8 cellular contexts compared by ENCODE assay signal in genomic region chr6:90284236-90284744, GRCh38. TPM values are rescaled to one million over a fixed set of nuclear protein-coding genes. Genes with fewer than 3 reads are reported as not detected.
DNase-seq lines count a peak whose midpoint lies in the region; ATAC-seq and TF ChIP-seq lines count a peak whose summit lies in the region.

No MANE protein-coding gene starts in this region.

- intact Hi-C loops in activated T-helper 2 cell treated with anti-CD3 and anti-CD28 coated beads, Interferon-gamma antibody, Interleukin-2, Interleukin-4, amounts not matched to agents 10 μg/mL and 5 μg/mL and 100 μg/mL, durations not matched to agents 14 hours and 24 hours and 36 hours (cut with micrococcal nuclease) = loop anchor here (1.0 to 10.0 kb wide), 20 partner anchors 10 to 459 kb away; partner anchors contain the start of genes BACH2 and CASP8AP2
- intact Hi-C loops in left ventricle myocardium inferior (cut with micrococcal nuclease) = no loop called here
- intact Hi-C loops in gastrocnemius medialis (cut with DNase I; ENCODE audit: low total_unique reads) = no loop called here
- intact Hi-C loops in prostate gland (cut with DNase I) = no loop called here

- peak overlapping the region; percentile 90 for H3K27ac Mint-ChIP-seq in activated T-helper 2 cell treated with anti-CD3 and anti-CD28 coated beads, Interferon-gamma antibody, Interleukin-2, Interleukin-4, amounts not matched to agents 10 μg/mL and 5 μg/mL and 100 μg/mL, durations not matched to agents 14 hours and 24 hours and 36 hours

- H3K4me1 Mint-ChIP-seq in activated T-helper 2 cell treated with anti-CD3 and anti-CD28 coated beads, Interferon-gamma antibody, Interleukin-2, Interleukin-4, amounts not matched to agents 10 μg/mL and 5 μg/mL and 100 μg/mL, durations not matched to agents 14 hours and 24 hours and 36 hours (ENCODE audit: low read depth) = peaks cover 83% of the 10 kb centered on the region

- H3K4me1 ChIP-seq in left ventricle myocardium inferior = peaks cover 25% of the 10 kb centered on the region
- H3K4me1 ChIP-seq in gastrocnemius medialis = peaks cover 45 to 57% of the 10 kb centered on the region in 2 donors
- no peaks in the 10 kb centered on the region for H3K4me1 ChIP-seq in prostate gland (replicated peaks)

- no peaks in the 10 kb centered on the region for H3K27me3 Mint-ChIP-seq in activated T-helper 2 cell treated with anti-CD3 and anti-CD28 coated beads, Interferon-gamma antibody, Interleukin-2, Interleukin-4, amounts not matched to agents 10 μg/mL and 5 μg/mL and 100 μg/mL, durations not matched to agents 14 hours and 24 hours and 36 hours (ENCODE audit: low read depth)

- H3K9me3 Mint-ChIP-seq in activated T-helper 2 cell treated with anti-CD3 and anti-CD28 coated beads, Interferon-gamma antibody, Interleukin-2, Interleukin-4, amounts not matched to agents 10 μg/mL and 5 μg/mL and 100 μg/mL, durations not matched to agents 14 hours and 24 hours and 36 hours = peaks cover 17% of the 10 kb centered on the region

- peak overlapping the region; percentile 27 for H3K4me3 ChIP-seq in NB4 (ENCODE audit: low read depth, low read length)
- peak overlapping the region; percentile 52 for H3K4me3 ChIP-seq in left ventricle myocardium inferior
- H3K4me3 ChIP-seq in gastrocnemius medialis = peak overlapping the region; percentile 27 to 49 (median 43)
- H3K4me3 ChIP-seq in prostate gland = no peak overlapping the region

- in situ Hi-C loops in gastrocnemius medialis (cut with MboI; ENCODE audit: low sequenced_read_pairs in 4 of 4) = loop anchor here in 3 of 4 donors (10.0 to 25.0 kb wide), 4 partner anchors 172 to 322 kb away; no protein-coding TSS in a partner anchor

- H3K36me3 ChIP-seq in left ventricle myocardium inferior (no peaks in the 10 kb centered on the region), gastrocnemius medialis (no peaks in the 10 kb centered on the region), prostate gland (no peaks in the 10 kb centered on the region)

- 53% methylated on average over 8 of the region's 8 CpGs for WGBS in prostate gland

- H3K4me3 Mint-ChIP-seq in activated T-helper 2 cell treated with anti-CD3 and anti-CD28 coated beads, Interferon-gamma antibody, Interleukin-2, Interleukin-4, amounts not matched to agents 10 μg/mL and 5 μg/mL and 100 μg/mL, durations not matched to agents 14 hours and 24 hours and 36 hours (ENCODE audit: low read depth) = peak overlapping the region; percentile 71

- ATAC-seq in GM18499 (IDR thresholded peaks at IDR 0.05; ENCODE audit: insufficient read depth, unreplicated experiment) = peak; percentile 11
- ATAC-seq in HG02571 (IDR thresholded peaks at IDR 0.05; ENCODE audit: unreplicated experiment) = peak; percentile 2
- ATAC-seq in gastrocnemius medialis = peak; percentile 57 to 76
- no peak for ATAC-seq in HG02588 (IDR thresholded peaks at IDR 0.05; ENCODE audit: unreplicated experiment)

- peaks cover 55% of the 10 kb centered on the region for H3K36me3 Mint-ChIP-seq in activated T-helper 2 cell treated with anti-CD3 and anti-CD28 coated beads, Interferon-gamma antibody, Interleukin-2, Interleukin-4, amounts not matched to agents 10 μg/mL and 5 μg/mL and 100 μg/mL, durations not matched to agents 14 hours and 24 hours and 36 hours (ENCODE audit: low read depth)

- TF ChIP-seq CTCF in NB4 (IDR thresholded peaks at IDR 0.05; ENCODE audit: low read depth, low read length) (no peak), left ventricle myocardium inferior (IDR thresholded peaks at IDR 0.05; ENCODE audit: borderline replicate concordance) (no peak), gastrocnemius medialis (IDR thresholded peaks at IDR 0.05 in 4 of 5, conservative IDR thresholded peaks at IDR 0.05 in 1 of 5) (no peak), prostate gland (IDR thresholded peaks at IDR 0.05) (no peak)

- TF ChIP-seq POLR2A in NB4 (IDR thresholded peaks at IDR 0.05; ENCODE audit: extremely low read depth, insufficient read length) (no peak), gastrocnemius medialis (IDR thresholded peaks at IDR 0.05) (peak in 1 of 2 donors; percentile 19), prostate gland (IDR thresholded peaks at IDR 0.05) (no peak)

- peak; percentile 85 for DNase-seq in NB4 (ENCODE audit: low read depth)
- peak; percentile 47 for DNase-seq in activated T-helper 2 cell treated with anti-CD3 and anti-CD28 coated beads, Interferon-gamma antibody, Interleukin-2, Interleukin-4, amounts not matched to agents 10 μg/mL and 5 μg/mL and 100 μg/mL, durations not matched to agents 14 hours and 24 hours and 36 hours (ENCODE audit: low spot score)
- DNase-seq in left ventricle myocardium inferior = no peak
- peak; percentile 14 to 53 for DNase-seq in gastrocnemius medialis
- no peak for DNase-seq in prostate gland (ENCODE audit: low spot score)

- H3K27me3 ChIP-seq in left ventricle myocardium inferior (ENCODE audit: low read depth) (no peaks in the 10 kb centered on the region), gastrocnemius medialis (no peaks in the 10 kb centered on the region), prostate gland (replicated peaks; ENCODE audit: insufficient read depth) (no peaks in the 10 kb centered on the region)

- H3K9me3 ChIP-seq in left ventricle myocardium inferior (replicated peaks) (peaks cover 6% of the 10 kb centered on the region), gastrocnemius medialis (no peaks in the 10 kb centered on the region), prostate gland (no peaks in the 10 kb centered on the region)

- H3K27ac ChIP-seq in left ventricle myocardium inferior (replicated peaks) (peak overlapping the region; percentile 64), gastrocnemius medialis (peak overlapping the region; percentile 75 to 92 (median 84)), prostate gland (no peak overlapping the region)

RNA-seq across cellular contexts. Expression of gene BACH2, which starts 12.4 kb away (rescaled TPM):
- 88.8 and 89.7 TPM in 2 replicates for total RNA-seq in activated T-helper 2 cell treated with anti-CD3 and anti-CD28 coated beads, Interferon-gamma antibody, Interleukin-2, Interleukin-4, amounts not matched to agents 10 μg/mL and 5 μg/mL and 100 μg/mL, durations not matched to agents 14 hours and 24 hours and 36 hours
- total RNA-seq in left ventricle myocardium inferior = 1.5 TPM
- total RNA-seq in gastrocnemius medialis = 10 to 100 TPM in 2 of 4 donors, 1 to 10 TPM in 2; 3.6 to 13.4 (median 7.5) TPM
- 1 to 10 TPM; 5.2 to 5.7 TPM for total RNA-seq in prostate gland

Comparison
In these comparisons a context has a peak if more than half of its experiments do, and no peak if none do; other contexts are left out.
1. DNase-seq: peak in NB4 (single experiment), activated T-helper 2 cell treated with anti-CD3 and anti-CD28 coated beads, Interferon-gamma antibody, Interleukin-2, Interleukin-4, amounts not matched to agents 10 μg/mL and 5 μg/mL and 100 μg/mL, durations not matched to agents 14 hours and 24 hours and 36 hours (single experiment) and gastrocnemius medialis (2 of 2); none in left ventricle myocardium inferior (single experiment) and prostate gland (single experiment).
2. H3K4me3 ChIP-seq: peak in NB4 (single experiment), left ventricle myocardium inferior (single experiment) and gastrocnemius medialis (4 of 4); none in prostate gland (0 of 2).
3. H3K27ac ChIP-seq: peak in left ventricle myocardium inferior (single experiment) and gastrocnemius medialis (4 of 4); none in prostate gland (0 of 2).